Comparison of ENCODE assay signal across 21 cellular contexts in the genomic region with DNA sequence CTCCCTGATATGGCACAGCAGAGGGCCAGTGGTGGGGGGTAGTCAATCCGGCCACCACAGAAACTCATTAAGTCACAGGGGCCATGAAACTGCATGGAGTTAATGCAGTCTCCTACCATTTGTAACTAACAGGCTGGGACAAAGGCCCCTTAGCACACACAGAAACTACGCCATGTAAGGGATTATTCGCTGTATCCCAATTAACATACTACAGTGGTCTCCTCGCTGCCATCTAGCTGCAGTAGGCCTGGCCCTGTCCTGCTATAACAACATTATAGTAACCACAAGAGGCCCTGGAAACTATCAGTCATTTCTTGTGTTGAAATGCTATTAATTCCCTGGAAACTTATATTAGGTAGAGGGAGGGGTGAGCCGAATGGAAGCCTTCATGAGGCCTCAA.
DNase-seq lines count a peak whose midpoint lies in the region; ATAC-seq, FAIRE-seq and TF ChIP-seq lines count a peak whose summit lies in the region.
"Had no signal": no experiment of that assay in that cellular context is flagged by ENCODE, and none has a peak within 500 bp of the region (broad histone marks: within the 10 kb centered on the region; RNA-seq: fewer than 3 reads in every experiment).

No MANE protein-coding gene starts in this region.

- H3K9ac ChIP-seq in H1 (replicated peaks in 1 of 4; ENCODE audit: extremely low read depth in 1 of 4, low read depth in 3 of 4, low read length in 3 of 4) (no peak overlapping the region), liver (ENCODE audit: low read depth in 1 of 2, low read length in 2 of 2) (no peak overlapping the region)

- POLR2A ChIA-PET in Panc1 (lab: Charles Lee) (no interaction called here), H1 (lab: Charles Lee; ENCODE audit: partially characterized antibody) (interaction anchor here (5.4 kb wide), 1 partner anchor 72 kb away, joined by 63 read pairs; the partner anchor contains the start of gene CCN2)

- WGBS in H1 (ENCODE audit: extremely low coverage in 1 of 2, insufficient coverage in 1 of 2, insufficient read length in 1 of 2, insufficient replicate concordance in 2 of 2, low coverage in 1 of 2, low lambda C conversion rate in 2 of 2, missing lambda C conversion rate in 1 of 2), 2 experiments = 89% methylated on average over 4 of the region's 5 CpGs; no CpG with 5 or more reads in 1 of the 2 experiments
- 95% methylated on average over 5 of the region's 5 CpGs for WGBS in liver

- H3K9me3 ChIP-seq in Panc1 (ENCODE audit: control insufficient read depth, insufficient read depth, low read depth, low read length) (no peaks in the 10 kb centered on the region), H1 (ENCODE audit: insufficient read depth in 2 of 2, low read depth in 1 of 2, low read length in 1 of 2) (no peaks in the 10 kb centered on the region), liver (ENCODE audit: control insufficient read depth in 4 of 4, low read length in 3 of 4) (no peaks in the 10 kb centered on the region)
- H3K9me3 ChIP-seq: gastrocnemius medialis had no signal

- TF ChIP-seq RAD21 in H1 (IDR thresholded peaks at IDR 0.05 in 1 of 2, conservative IDR thresholded peaks at IDR 0.05 in 1 of 2; ENCODE audit: low read depth in 2 of 2, low read length in 2 of 2) = peak in 1 of 2 experiments; percentile 42; a peak in 2 of 4 replicates
- peak; percentile 43 to 51 for TF ChIP-seq RAD21 in liver (IDR thresholded peaks at IDR 0.05)

- CTCF ChIA-PET in Panc1 (lab: Charles Lee) = no interaction called here
- CTCF ChIA-PET in H1 (lab: Charles Lee; ENCODE audit: partially characterized antibody) = interaction anchor here (0.6 to 2.2 kb wide), 9 partner anchors 13 to 133 kb away, joined by 3 to 11 read pairs (median 3); no protein-coding TSS in a partner anchor

- no peaks in the 10 kb centered on the region for H3K79me2 ChIP-seq in H1 (ENCODE audit: control insufficient read depth in 1 of 2, insufficient read depth in 2 of 2, low read length in 2 of 2)

- H3K4me1 ChIP-seq in Panc1 (ENCODE audit: control insufficient read depth, insufficient read depth, low read length) = peaks cover 13% of the 10 kb centered on the region; the same call in 1 of the 2 replicates
- H3K4me1 ChIP-seq in H1 (replicated peaks in 1 of 4; ENCODE audit: control insufficient read depth in 3 of 4, insufficient read depth in 4 of 4, low read length in 3 of 4) = peaks cover 2 to 13% (median 7%) of the 10 kb centered on the region in 4 experiments; a peak in 3 of 7 replicates
- no peaks in the 10 kb centered on the region for H3K4me1 ChIP-seq in liver (ENCODE audit: control insufficient read depth in 4 of 4, insufficient read depth in 4 of 4, low read length in 3 of 4)
- H3K4me1 ChIP-seq: gastrocnemius medialis had no signal

- no peak overlapping the region for H4K91ac ChIP-seq in H1 (replicated peaks; ENCODE audit: insufficient read length, low read length)

- no peaks in the 10 kb centered on the region for H3K23me2 ChIP-seq in H1 (ENCODE audit: low read depth, low read length)

- H4K8ac ChIP-seq in H1 (ENCODE audit: extremely low read depth, insufficient read depth, low read length) = no peak overlapping the region

- H2AFZ ChIP-seq in H1 (ENCODE audit: low read length) = no peak overlapping the region; the same call in 1 of the 2 replicates

- H3K79me1 ChIP-seq in H1 (ENCODE audit: low read depth, low read length) = no peaks in the 10 kb centered on the region

- H3K36me3 ChIP-seq in Panc1 (ENCODE audit: control insufficient read depth, insufficient read depth, low read length) (no peaks in the 10 kb centered on the region), H1 (ENCODE audit: control insufficient read depth in 2 of 4, insufficient read depth in 4 of 4, low read length in 3 of 4) (no peaks in the 10 kb centered on the region), liver (ENCODE audit: control insufficient read depth in 4 of 4, insufficient read depth in 3 of 4, low read depth in 1 of 4, low read length in 3 of 4) (no peaks in the 10 kb centered on the region)
- H3K36me3 ChIP-seq: gastrocnemius medialis had no signal

- H4K5ac ChIP-seq in H1 (ENCODE audit: insufficient read length, low read depth, low read length) = no peak overlapping the region

- H3K18ac ChIP-seq in H1 (ENCODE audit: extremely low read depth, low read length) = no peak overlapping the region

- H3K27ac ChIP-seq in Panc1 (ENCODE audit: low read length) (peak overlapping the region; percentile 57; the same call in 1 of the 2 replicates), H1 (ENCODE audit: low read depth, low read length) (no peak overlapping the region), liver (ENCODE audit: low read depth in 1 of 2, low read length in 2 of 2) (no peak overlapping the region)
- H3K27ac ChIP-seq: gastrocnemius medialis had no signal

- H2BK5ac ChIP-seq in H1 (ENCODE audit: low read depth, low read length) = no peak overlapping the region

- no peak overlapping the region for H2BK20ac ChIP-seq in H1 (ENCODE audit: low read length)

- H4K20me1 ChIP-seq in H1 (replicated peaks in 1 of 2; ENCODE audit: control insufficient read depth in 1 of 2, insufficient read depth in 2 of 2, low read length in 2 of 2) = no peaks in the 10 kb centered on the region

- no peak overlapping the region for H2AK5ac ChIP-seq in H1 (ENCODE audit: low read depth, low read length)

- TF ChIP-seq EP300 in H1 (IDR thresholded peaks at IDR 0.05; ENCODE audit: borderline replicate concordance in 1 of 2, low read depth in 2 of 2, low read length in 2 of 2) = no peak

- H2BK15ac ChIP-seq in H1 (ENCODE audit: low read length) = no peak overlapping the region

- H3K4ac ChIP-seq in H1 (replicated peaks; ENCODE audit: insufficient read length, low read depth, low read length) = no peak overlapping the region

- no peak overlapping the region for H3K23ac ChIP-seq in H1 (ENCODE audit: insufficient read length)

- DNase-seq in ELR (ENCODE audit: low read depth) (peak; percentile 10), Panc1 (ENCODE audit: low read depth, low spot score) (no peak), H1 (ENCODE audit: low read depth in 1 of 2, low spot score in 2 of 2) (no peak), D341Med (ENCODE audit: low spot score) (no peak), GDM1 (lab: John Stamatoyannopoulos, UW) (no peak)
- DNase-seq in activated CD4-positive, alpha-beta T cell treated with anti-CD3 and anti-CD28 coated beads, Interleukin-2, amount 50 U/mL, for 1 hour = no peak
- DNase-seq: activated CD8-positive, alpha-beta T cell treated with anti-CD3 and anti-CD28 coated beads for 36 hours; activated T-cell treated with anti-CD3 and anti-CD28 coated beads, Interleukin-2, amount 50 U/mL, for 48 hours; dermis blood vessel endothelial cell; DMS 273 treated with DMSO at 0.1 percent for 48 hours; gastrocnemius medialis; KG1; NCI-H1092; NCI-H2081 treated with DMSO at 0.1 percent for 48 hours; NCI-H510A treated with DMSO at 0.1 percent for 48 hours; nucleus accumbens; right cardiac atrium; Right ventricle myocardium superior had no signal

- no peak overlapping the region for H3K56ac ChIP-seq in H1 (replicated peaks; ENCODE audit: insufficient read length, low read depth, low read length)

- in situ Hi-C loops in Panc1 (cut with HindIII; ENCODE audit: low pct_unique_long_range_greater_than_20kb, low sequenced_read_pairs) = no loop called here

- no peak overlapping the region for H3K4me2 ChIP-seq in H1 (ENCODE audit: insufficient read depth in 1 of 2, low read depth in 2 of 2, low read length in 2 of 2)

- TF ChIP-seq POLR2A in H1 (IDR thresholded peaks at IDR 0.05; ENCODE audit: control extremely low read depth in 1 of 2, low read depth in 2 of 2, low read length in 2 of 2) = no peak

- intact Hi-C loops in Panc1 (cut with micrococcal nuclease; ENCODE audit: unreplicated experiment) = no loop called here

- FAIRE-seq in H1 (lab: Jason Lieb, UNC) = no peak
- FAIRE-seq: GM12892 had no signal

- H3K4me3 ChIP-seq in Panc1 (ENCODE audit: low read depth in 2 of 2, low read length in 2 of 2) = no peak overlapping the region
- no peak overlapping the region for H3K4me3 ChIP-seq in H1 (ENCODE audit: extremely low read depth in 1 of 4, insufficient read depth in 2 of 4, low read depth in 3 of 4, low read length in 4 of 4)
- no peak overlapping the region for H3K4me3 ChIP-seq in liver (ENCODE audit: low read depth in 1 of 3, low read length in 3 of 3)
- H3K4me3 ChIP-seq: gastrocnemius medialis had no signal

- TF ChIP-seq CTCF in Panc1 (IDR thresholded peaks at IDR 0.05) (peak; percentile 26; the same call in 1 of the 2 replicates), H1 (IDR thresholded peaks at IDR 0.05; ENCODE audit: control extremely low read depth in 1 of 3, insufficient read depth in 1 of 3, low read depth in 1 of 3, low read length in 3 of 3) (peak; percentile 24 to 66 (median 49)), liver (IDR thresholded peaks at IDR 0.05; ENCODE audit: low read depth, low read length, missing input control) (peak; percentile 29)

- no peak overlapping the region for H2BK120ac ChIP-seq in H1 (replicated peaks; ENCODE audit: low read depth, low read length)

- no peak for ATAC-seq in Panc1
- no peak for ATAC-seq in HG02981 (IDR thresholded peaks at IDR 0.05; ENCODE audit: unreplicated experiment)
- ATAC-seq: activated CD8-positive, alpha-beta T cell treated with anti-CD3 and anti-CD28 coated beads for 36 hours; gastrocnemius medialis; right cardiac atrium had no signal

- no peaks in the 10 kb centered on the region for H3K27me3 ChIP-seq in Panc1 (ENCODE audit: control insufficient read depth, insufficient read depth, low read length)
- H3K27me3 ChIP-seq in H1 (replicated peaks in 1 of 4; ENCODE audit: control insufficient read depth in 3 of 4, extremely low read depth in 1 of 4, insufficient read depth in 3 of 4, low read length in 3 of 4) = no peaks in the 10 kb centered on the region
- no peaks in the 10 kb centered on the region for H3K27me3 ChIP-seq in liver (ENCODE audit: control insufficient read depth in 4 of 4, insufficient read depth in 4 of 4, low read length in 3 of 4)
- H3K27me3 ChIP-seq: gastrocnemius medialis had no signal

- H2BK12ac ChIP-seq in H1 (ENCODE audit: low read depth, low read length) = no peak overlapping the region; the same call in 1 of the 2 replicates

- no TSS peak for BruUV-seq in Panc1 (replicated peaks; lab: Mats Ljungman, UMichigan)

- no peak overlapping the region for H3K14ac ChIP-seq in H1 (ENCODE audit: insufficient read length)

TF ChIP-seq in H1, 55 proteins besides CTCF, POLR2A, EP300 and RAD21 (continues in another document):
- no peak for TF ChIP-seq NRF1 (IDR thresholded peaks at IDR 0.05; ENCODE audit: low read depth, low read length)
- no peak for TF ChIP-seq CBX8 (IDR thresholded peaks at IDR 0.05; ENCODE audit: borderline replicate concordance, low read depth, low read length)
- TF ChIP-seq GABPA (IDR thresholded peaks at IDR 0.05; ENCODE audit: borderline replicate concordance, insufficient read depth, low read length) = no peak

TF ChIP-seq in liver, 16 proteins besides CTCF, POLR2A, EP300 and RAD21 (continues in another document):
- TF ChIP-seq RXRA (IDR thresholded peaks at IDR 0.05) (no peak), TAF1 (conservative IDR thresholded peaks at IDR 0.05) (no peak), EGR1 (IDR thresholded peaks at IDR 0.05; ENCODE audit: low read depth in 2 of 2) (no peak), FOXA2 (IDR thresholded peaks at IDR 0.05) (no peak)
